In genomic region chr18:68854786-68855391, GRCh38 we compare ENCODE assay signal across 26 cellular contexts.
"Had no signal": no experiment of that assay in that cellular context is flagged by ENCODE, and none has a peak within 500 bp of the region (broad histone marks: within the 10 kb centered on the region; RNA-seq: fewer than 3 reads in every experiment).

No MANE protein-coding gene starts in this region.

- H3K27ac Mint-ChIP-seq: dendritic cell treated with granulocyte-macrophage colony-stimulating factor and Interleukin-4, amounts not matched to agents 40 ng/mL and 50 ng/mL, for 4 days; effector memory CD8-positive, alpha-beta T cell; naive B cell; nephron; stimulated activated memory B cell treated with anti-CD40 and anti-IgM and Interleukin-4, amounts not matched to agents 10 μg/mL and 1 μg/mL and 100 μg/mL, for 72 hours; stimulated activated naive CD8-positive, alpha-beta T cell treated with anti-CD3 and anti-CD28 coated beads, Interleukin-15, Interleukin-2, amounts not matched to agents 100 ng/mL and 50 ng/mL, for 24 hours had no signal

- H3K4me3 Mint-ChIP-seq: dendritic cell treated with granulocyte-macrophage colony-stimulating factor and Interleukin-4, amounts not matched to agents 40 ng/mL and 50 ng/mL, for 4 days; effector memory CD8-positive, alpha-beta T cell; nephron; stimulated activated memory B cell treated with anti-CD40 and anti-IgM and Interleukin-4, amounts not matched to agents 10 μg/mL and 1 μg/mL and 100 μg/mL, for 72 hours; stimulated activated naive CD8-positive, alpha-beta T cell treated with anti-CD3 and anti-CD28 coated beads, Interleukin-15, Interleukin-2, amounts not matched to agents 100 ng/mL and 50 ng/mL, for 24 hours had no signal

- H3K36me3 Mint-ChIP-seq: naive B cell; stimulated activated memory B cell treated with anti-CD40 and anti-IgM and Interleukin-4, amounts not matched to agents 10 μg/mL and 1 μg/mL and 100 μg/mL, for 72 hours had no signal

- H3K4me1 Mint-ChIP-seq: naive B cell; nephron; stimulated activated memory B cell treated with anti-CD40 and anti-IgM and Interleukin-4, amounts not matched to agents 10 μg/mL and 1 μg/mL and 100 μg/mL, for 72 hours had no signal

- DNase-seq: effector memory CD8-positive, alpha-beta T cell; foreskin fibroblast; glutamatergic neuron; islet precursor cell; left ventricle myocardium inferior; mesenchymal stem cell; midbrain; naive B cell; psoas muscle; retina; stimulated activated CD4-positive, alpha-beta T cell treated with anti-CD3 and anti-CD28 coated beads, Interleukin-15, amount 100 ng/mL, for 24 hours; stimulated activated CD4-positive, alpha-beta T cell treated with anti-CD3 and anti-CD28 coated beads, Interleukin-1b, Interleukin-23, amount 100 ng/mL, for 48 hours; stimulated activated CD4-positive, alpha-beta T cell treated with anti-CD3 and anti-CD28 coated beads, Interleukin-4, amount 100 ng/mL, for 24 hours; tibial artery; uterus had no signal

- H3K27ac ChIP-seq: epithelial cell of prostate, esophagus muscularis mucosa, gastroesophageal sphincter, left ventricle myocardium inferior, psoas muscle, spleen, tibial artery, uterus had no signal

- ATAC-seq: effector memory CD8-positive, alpha-beta T cell; gastroesophageal sphincter; psoas muscle; sciatic nerve; stimulated activated memory B cell treated with anti-CD40 and anti-IgM and Interleukin-4, amounts not matched to agents 10 μg/mL and 1 μg/mL and 100 μg/mL, for 72 hours had no signal

- H3K4me1 ChIP-seq: esophagus muscularis mucosa, gastroesophageal sphincter, left ventricle myocardium inferior, psoas muscle, spleen, tibial artery, upper lobe of left lung, uterus had no signal

- H3K4me3 ChIP-seq: esophagus muscularis mucosa, gastroesophageal sphincter, left ventricle myocardium inferior, lung, psoas muscle, spleen, tibial artery, upper lobe of left lung, uterus had no signal

- H3K9me3 ChIP-seq: esophagus muscularis mucosa, gastroesophageal sphincter, psoas muscle, spleen, tibial artery, upper lobe of left lung, uterus had no signal

- H3K36me3 ChIP-seq: esophagus muscularis mucosa, gastroesophageal sphincter, spleen, tibial artery, upper lobe of left lung, uterus had no signal

- H3K27me3 Mint-ChIP-seq: dendritic cell treated with granulocyte-macrophage colony-stimulating factor and Interleukin-4, amounts not matched to agents 40 ng/mL and 50 ng/mL, for 4 days; effector memory CD8-positive, alpha-beta T cell; naive B cell; stimulated activated memory B cell treated with anti-CD40 and anti-IgM and Interleukin-4, amounts not matched to agents 10 μg/mL and 1 μg/mL and 100 μg/mL, for 72 hours; stimulated activated naive CD8-positive, alpha-beta T cell treated with anti-CD3 and anti-CD28 coated beads, Interleukin-15, Interleukin-2, amounts not matched to agents 100 ng/mL and 50 ng/mL, for 24 hours had no signal

- H3K27me3 ChIP-seq: esophagus muscularis mucosa, gastroesophageal sphincter, spleen, tibial artery, upper lobe of left lung, uterus had no signal

- H3K9me3 Mint-ChIP-seq: dendritic cell treated with granulocyte-macrophage colony-stimulating factor and Interleukin-4, amounts not matched to agents 40 ng/mL and 50 ng/mL, for 4 days; effector memory CD8-positive, alpha-beta T cell; naive B cell; stimulated activated memory B cell treated with anti-CD40 and anti-IgM and Interleukin-4, amounts not matched to agents 10 μg/mL and 1 μg/mL and 100 μg/mL, for 72 hours; stimulated activated naive CD8-positive, alpha-beta T cell treated with anti-CD3 and anti-CD28 coated beads, Interleukin-15, Interleukin-2, amounts not matched to agents 100 ng/mL and 50 ng/mL, for 24 hours had no signal
